ENCODE assay signal across 8 cellular contexts in genomic region chr12:89470741-89471504, GRCh38. TPM values are rescaled to one million over a fixed set of nuclear protein-coding genes. Genes with fewer than 3 reads are reported as not detected.
DNase-seq lines count a peak whose midpoint lies in the region; ATAC-seq and TF ChIP-seq lines count a peak whose summit lies in the region.

No MANE protein-coding gene starts in this region.

- CTCF ChIA-PET in activated CD8-positive, alpha-beta T cell treated with anti-CD3 and anti-CD28 coated beads, Interleukin-2, amount 10 ng/mL, durations not matched to agents 7 days and 5 days (lab: Charles Lee) = interaction anchor here (0.6 to 7.9 kb wide), 27 partner anchors 9 to 1325 kb away, joined by 3 to 180 read pairs (median 5); partner anchors contain the start of genes ATP2B1, DUSP6, GALNT4 and POC1B

- H3K4me3 ChIP-seq in heart left ventricle = no peak overlapping the region
- no peak overlapping the region for H3K4me3 ChIP-seq in spleen

- 62 to 72% (median 67%) methylated on average over 3 of the region's 3 CpGs for WGBS in heart left ventricle, 4 donors
- 61 to 65% (median 63%) methylated on average over 3 of the region's 3 CpGs for WGBS in spleen, 5 donors

- TF ChIP-seq CTCF in heart left ventricle (IDR thresholded peaks at IDR 0.05) (peak; percentile 47 to 74 (median 62)), spleen (IDR thresholded peaks at IDR 0.05 in 8 of 11, conservative IDR thresholded peaks at IDR 0.05 in 3 of 11) (peak; percentile 38 to 80 (median 70))

- H3K4me3 Mint-ChIP-seq in activated naive CD8-positive, alpha-beta T cell = peak overlapping the region; percentile 8
- no peak overlapping the region for H3K4me3 Mint-ChIP-seq in activated naive CD8-positive, alpha-beta T cell treated with anti-CD3 and anti-CD28 coated beads for 36 hours
- H3K4me3 Mint-ChIP-seq in activated CD8-positive, alpha-beta T cell treated with anti-CD3 and anti-CD28 coated beads, Interleukin-2, amount 10 ng/mL, durations not matched to agents 7 days and 5 days = peak overlapping the region; percentile 26

- H3K4me1 ChIP-seq in heart left ventricle = peaks cover 0 to 19% (median 0%) of the 10 kb centered on the region in 12 donors
- peaks cover 31 to 70% (median 41%) of the 10 kb centered on the region in 6 donors for H3K4me1 ChIP-seq in spleen

- H3K9me3 ChIP-seq in heart left ventricle (no peaks in the 10 kb centered on the region), spleen (no peaks in the 10 kb centered on the region)

- DNase-seq in activated naive CD8-positive, alpha-beta T cell treated with anti-CD3 and anti-CD28 coated beads for 36 hours = no peak
- DNase-seq in HCEC 1CT (peak; percentile 52), NCI-H1092 (lab: John Stamatoyannopoulos, UW) (peak; percentile 3), heart left ventricle (no peak), spleen (no peak)
- DNase-seq in activated CD8-positive, alpha-beta T cell treated with anti-CD3 and anti-CD28 coated beads, Interleukin-2, amount 10 ng/mL, durations not matched to agents 7 days and 5 days = no peak
- DNase-seq in stimulated activated CD4-positive, alpha-beta T cell treated with anti-CD3 and anti-CD28 coated beads, Interleukin-4, amount 100 ng/mL, for 4 hours = no peak

- H3K36me3 ChIP-seq in heart left ventricle = no peaks in the 10 kb centered on the region
- peaks cover 0 to 24% (median 0%) of the 10 kb centered on the region in 6 donors for H3K36me3 ChIP-seq in spleen

- H3K27ac Mint-ChIP-seq in activated naive CD8-positive, alpha-beta T cell = peak overlapping the region; percentile 4
- no peak overlapping the region for H3K27ac Mint-ChIP-seq in activated naive CD8-positive, alpha-beta T cell treated with anti-CD3 and anti-CD28 coated beads for 36 hours
- H3K27ac Mint-ChIP-seq in activated CD8-positive, alpha-beta T cell treated with anti-CD3 and anti-CD28 coated beads, Interleukin-2, amount 10 ng/mL, durations not matched to agents 7 days and 5 days = peak overlapping the region; percentile 78

- H3K27ac ChIP-seq in heart left ventricle (no peak overlapping the region), spleen (peak overlapping the region in 1 of 8 donors; percentile 80)

- intact Hi-C loops in heart left ventricle (cut with DNase I) = loop anchor here (1.0 to 10.0 kb wide), 7 partner anchors 51 to 1044 kb away; partner anchors contain the start of genes POC1B (in 4 of the 10) and GALNT4 (in 3 of the 10)
- intact Hi-C loops in spleen (cut with DNase I; ENCODE audit: low total_unique reads) = no loop called here

- POLR2A ChIA-PET in activated CD8-positive, alpha-beta T cell treated with anti-CD3 and anti-CD28 coated beads, Interleukin-2, amount 10 ng/mL, durations not matched to agents 7 days and 5 days (lab: Charles Lee) = interaction anchor here (0.6 to 2.0 kb wide), 3 partner anchors 30 to 417 kb away, joined by 3 to 10 read pairs (median 4); partner anchors contain the start of genes GALNT4 and POC1B

- H3K9me3 Mint-ChIP-seq in activated naive CD8-positive, alpha-beta T cell (ENCODE audit: low read depth) = no peaks in the 10 kb centered on the region
- no peaks in the 10 kb centered on the region for H3K9me3 Mint-ChIP-seq in activated naive CD8-positive, alpha-beta T cell treated with anti-CD3 and anti-CD28 coated beads for 36 hours
- no peaks in the 10 kb centered on the region for H3K9me3 Mint-ChIP-seq in activated CD8-positive, alpha-beta T cell treated with anti-CD3 and anti-CD28 coated beads, Interleukin-2, amount 10 ng/mL, durations not matched to agents 7 days and 5 days (ENCODE audit: insufficient read depth)

- TF ChIP-seq POLR2A in heart left ventricle (IDR thresholded peaks at IDR 0.05) (no peak), spleen (IDR thresholded peaks at IDR 0.05) (no peak)

- no peaks in the 10 kb centered on the region for H3K36me3 Mint-ChIP-seq in activated naive CD8-positive, alpha-beta T cell
- peaks cover 9% of the 10 kb centered on the region for H3K36me3 Mint-ChIP-seq in activated naive CD8-positive, alpha-beta T cell treated with anti-CD3 and anti-CD28 coated beads for 36 hours
- peaks cover 40% of the 10 kb centered on the region for H3K36me3 Mint-ChIP-seq in activated CD8-positive, alpha-beta T cell treated with anti-CD3 and anti-CD28 coated beads, Interleukin-2, amount 10 ng/mL, durations not matched to agents 7 days and 5 days (ENCODE audit: low read depth)

- H3K27me3 ChIP-seq in heart left ventricle (no peaks in the 10 kb centered on the region), spleen (replicated peaks in 1 of 7) (no peaks in the 10 kb centered on the region)

- no peaks in the 10 kb centered on the region for H3K27me3 Mint-ChIP-seq in activated naive CD8-positive, alpha-beta T cell
- H3K27me3 Mint-ChIP-seq in activated naive CD8-positive, alpha-beta T cell treated with anti-CD3 and anti-CD28 coated beads for 36 hours = no peaks in the 10 kb centered on the region
- no peaks in the 10 kb centered on the region for H3K27me3 Mint-ChIP-seq in activated CD8-positive, alpha-beta T cell treated with anti-CD3 and anti-CD28 coated beads, Interleukin-2, amount 10 ng/mL, durations not matched to agents 7 days and 5 days (ENCODE audit: low read depth)

- peak; percentile 45 for ATAC-seq in activated CD8-positive, alpha-beta T cell treated with anti-CD3 and anti-CD28 coated beads, Interleukin-2, amount 10 ng/mL, durations not matched to agents 7 days and 5 days
- ATAC-seq in heart left ventricle = peak; percentile 71 to 77 (median 74)

- peaks cover 57% of the 10 kb centered on the region for H3K4me1 Mint-ChIP-seq in activated naive CD8-positive, alpha-beta T cell (ENCODE audit: low read depth)
- H3K4me1 Mint-ChIP-seq in activated naive CD8-positive, alpha-beta T cell treated with anti-CD3 and anti-CD28 coated beads for 36 hours = peaks cover 60% of the 10 kb centered on the region
- peaks cover 77% of the 10 kb centered on the region for H3K4me1 Mint-ChIP-seq in activated CD8-positive, alpha-beta T cell treated with anti-CD3 and anti-CD28 coated beads, Interleukin-2, amount 10 ng/mL, durations not matched to agents 7 days and 5 days (ENCODE audit: low read depth)

RNA-seq across cellular contexts. Expression of gene GALNT4, which starts 53.7 kb away (rescaled TPM):
- 1 to 10 TPM; 5.4 to 5.7 TPM for total RNA-seq in activated naive CD8-positive, alpha-beta T cell treated with anti-CD3 and anti-CD28 coated beads for 36 hours
- 10 to 100 TPM; 15.4 to 16.6 TPM for total RNA-seq in activated CD8-positive, alpha-beta T cell treated with anti-CD3 and anti-CD28 coated beads, Interleukin-2, amount 10 ng/mL, durations not matched to agents 7 days and 5 days
- total RNA-seq in heart left ventricle (1 to 10 TPM; 1.9 to 5.4 (median 2.5) TPM), spleen (10 to 100 TPM; 11.8 to 22.8 (median 15.2) TPM)
- polyA plus RNA-seq in heart left ventricle (1 to 10 TPM; 1.4 to 1.6 TPM), spleen (1 to 10 TPM; 2.5 to 3.1 (median 3.0) TPM)

RNA-seq across cellular contexts. Expression of gene POC1B, which starts 54.9 kb away (rescaled TPM):
- total RNA-seq in activated naive CD8-positive, alpha-beta T cell treated with anti-CD3 and anti-CD28 coated beads for 36 hours = 10 to 100 TPM; 18.8 to 19.2 TPM
- 10 to 100 TPM; 47.7 to 49.4 TPM for total RNA-seq in activated CD8-positive, alpha-beta T cell treated with anti-CD3 and anti-CD28 coated beads, Interleukin-2, amount 10 ng/mL, durations not matched to agents 7 days and 5 days
- 10 to 100 TPM in 1 of 9 donors, 1 to 10 TPM in 8; 6.8 to 12.4 (median 8.7) TPM for total RNA-seq in heart left ventricle
- polyA plus RNA-seq in heart left ventricle = 1 to 10 TPM; 3.3 to 6.7 TPM
- 10 to 100 TPM; 25.9 to 47.3 (median 33.6) TPM for total RNA-seq in spleen
- 10 to 100 TPM; 10.5 to 14.4 (median 12.1) TPM for polyA plus RNA-seq in spleen

Comparison
In these comparisons a context has a peak if more than half of its experiments do, and no peak if none do; other contexts are left out.
1. DNase-seq: peak in HCEC 1CT (single experiment) and NCI-H1092 (single experiment); none in activated naive CD8-positive, alpha-beta T cell treated with anti-CD3 and anti-CD28 coated beads for 36 hours (single experiment), activated CD8-positive, alpha-beta T cell treated with anti-CD3 and anti-CD28 coated beads, Interleukin-2, amount 10 ng/mL, durations not matched to agents 7 days and 5 days (single experiment), heart left ventricle (0 of 5), spleen (single experiment) and stimulated activated CD4-positive, alpha-beta T cell treated with anti-CD3 and anti-CD28 coated beads, Interleukin-4, amount 100 ng/mL, for 4 hours (0 of 2).